ENCODE assay signal across 8 cellular contexts in genomic region chr17:37643829-37644228, GRCh38. TPM values are rescaled to one million over a fixed set of nuclear protein-coding genes. Genes with fewer than 3 reads are reported as not detected.
DNase-seq lines count a peak whose midpoint lies in the region; ATAC-seq, FAIRE-seq and TF ChIP-seq lines count a peak whose summit lies in the region.

No MANE protein-coding gene starts in this region.

- peaks cover 19% of the 10 kb centered on the region for H3K79me2 ChIP-seq in GM12878 (ENCODE audit: control insufficient read depth, insufficient read depth, low read length)

- no peak for FAIRE-seq in GM12878 (lab: Jason Lieb, UNC)

- intact Hi-C loops in left ventricle myocardium superior (cut with micrococcal nuclease), result no loop called here
- intact Hi-C loops in GM12878 (cut with micrococcal nuclease; ENCODE audit: unreplicated experiment), result loop anchor here (10.0 kb wide), 1 partner anchor 51 kb away; no protein-coding TSS in a partner anchor
- intact Hi-C loops in vagina (cut with DNase I), result no loop called here

- CTCF ChIA-PET in GM12878 (lab: Yijun Ruan, JAX), result interaction anchor here (0.7 to 4.8 kb wide), 8 partner anchors 107 to 172 kb away, joined by 3 to 17 read pairs (median 4); no protein-coding TSS in a partner anchor

- H4K20me1 ChIP-seq in GM12878 (ENCODE audit: control insufficient read depth, insufficient read depth), result no peaks in the 10 kb centered on the region

- no peaks in the 10 kb centered on the region for H3K9me3 ChIP-seq in cardiac muscle cell (ENCODE audit: low read depth)
- H3K9me3 ChIP-seq in GM12878 (replicated peaks; ENCODE audit: control insufficient read depth, insufficient read depth, low read length), result no peaks in the 10 kb centered on the region
- H3K9me3 ChIP-seq in vagina, result no peaks in the 10 kb centered on the region

- peaks cover 6% of the 10 kb centered on the region for H3K36me3 ChIP-seq in cardiac muscle cell
- peaks cover 0 to 5% of the 10 kb centered on the region in 2 experiments; a peak in 1 of 4 replicates for H3K36me3 ChIP-seq in GM12878 (ENCODE audit: control insufficient read depth in 2 of 2, insufficient read depth in 2 of 2, low read length in 1 of 2)
- peaks cover 0 to 6% of the 10 kb centered on the region in 2 donors for H3K36me3 ChIP-seq in vagina

- DNase-seq in cardiac muscle cell (ENCODE audit: low read depth in 1 of 2, low spot score in 1 of 2), result peak; percentile 12 to 27
- no peak for DNase-seq in left ventricle myocardium superior
- DNase-seq in GM12878 (ENCODE audit: low read depth, low spot score), result no peak
- DNase-seq in medulla oblongata (ENCODE audit: extremely low spot score), result peak; percentile 7
- DNase-seq in vagina (ENCODE audit: extremely low spot score in 2 of 2), result no peak
- DNase-seq in NCI-H2081 treated with DMSO at 0.1 percent for 48 hours (lab: John Stamatoyannopoulos, UW), result no peak
- no peak for DNase-seq in HK-2 (ENCODE audit: unreplicated experiment)
- no peak for DNase-seq in NCI-H446 (lab: John Stamatoyannopoulos, UW)

- no peak for TF ChIP-seq EP300 in GM12878 (IDR thresholded peaks at IDR 0.05; ENCODE audit: borderline replicate concordance in 1 of 2, control insufficient read depth in 1 of 2, low read depth in 2 of 2, low read length in 2 of 2)

- TF ChIP-seq POLR2A in GM12878 (IDR thresholded peaks at IDR 0.05; ENCODE audit: low read depth, low read length) (no peak), vagina (IDR thresholded peaks at IDR 0.05) (no peak)

- WGBS in GM12878 (ENCODE audit: insufficient coverage, insufficient replicate concordance, low lambda C conversion rate, missing lambda C conversion rate), result 84% methylated on average over 3 of the region's 3 CpGs

- TF ChIP-seq CTCF in cardiac muscle cell (IDR thresholded peaks at IDR 0.05; ENCODE audit: low read depth, low read length) (no peak), GM12878 (IDR thresholded peaks at IDR 0.05 in 2 of 3, conservative IDR thresholded peaks at IDR 0.05 in 1 of 3; ENCODE audit: control insufficient read depth in 2 of 3, extremely low read depth in 1 of 3, insufficient read depth in 1 of 3, low read depth in 3 of 3, low read length in 3 of 3) (no peak), vagina (IDR thresholded peaks at IDR 0.05) (no peak)

- H3K4me1 ChIP-seq in cardiac muscle cell (ENCODE audit: low read depth) (peaks cover 5% of the 10 kb centered on the region), GM12878 (ENCODE audit: control insufficient read depth, insufficient read depth, low read length) (no peaks in the 10 kb centered on the region), vagina (peaks cover 26% of the 10 kb centered on the region)

- ATAC-seq in left ventricle myocardium superior (no peak), GM12878 (no peak)

- SMC1A ChIA-PET in GM12878 (lab: Charles Lee; ENCODE audit: uncharacterized antibody, unreplicated experiment), result interaction anchor here (0.7 to 1.2 kb wide), 3 partner anchors 16 to 200 kb away, joined by 3 read pairs; no protein-coding TSS in a partner anchor

- H3K4me3 ChIP-seq in cardiac muscle cell, result peak overlapping the region; percentile 95
- H3K4me3 ChIP-seq in GM12878, result peak overlapping the region; percentile 80
- H3K4me3 ChIP-seq in vagina, result peak overlapping the region; percentile 91 to 96

- peak overlapping the region; percentile 84 for H2AFZ ChIP-seq in GM12878 (ENCODE audit: control insufficient read depth, low read depth, low read length)

- no peak for TF ChIP-seq RAD21 in GM12878 (IDR thresholded peaks at IDR 0.05; ENCODE audit: insufficient read depth, low read depth, low read length)

- in situ Hi-C loops in GM12878 (cut with MboI), result no loop called here

- BruUV-seq in GM12878 (replicated peaks; lab: Mats Ljungman, UMichigan), result no TSS peak

- peak overlapping the region; percentile 69 for H3K4me2 ChIP-seq in GM12878 (ENCODE audit: control insufficient read depth, insufficient read depth)

- RAD21 ChIA-PET in GM12878 (lab: Charles Lee; ENCODE audit: unreplicated experiment), result interaction anchor here (1.4 kb wide), 1 partner anchor 35 kb away, joined by 4 read pairs; the partner anchor contains the start of gene SYNRG

- H3K27ac ChIP-seq in cardiac muscle cell (no peak overlapping the region), GM12878 (ENCODE audit: control insufficient read depth, insufficient read depth) (no peak overlapping the region), vagina (peak overlapping the region; percentile 86)

- H3K27me3 ChIP-seq in cardiac muscle cell (peaks cover 39% of the 10 kb centered on the region), GM12878 (replicated peaks in 1 of 2; ENCODE audit: control insufficient read depth in 2 of 2, insufficient read depth in 2 of 2, low read length in 1 of 2) (no peaks in the 10 kb centered on the region; a peak in 1 of 4 replicates), vagina (no peaks in the 10 kb centered on the region)

- H3K9ac ChIP-seq in GM12878 (ENCODE audit: control insufficient read depth, insufficient read depth, low read length), result no peak overlapping the region

- POLR2A ChIA-PET in GM12878 (lab: Charles Lee), result interaction anchor here (0.7 kb wide), 1 partner anchor 208 kb away, joined by 3 read pairs; no protein-coding TSS in a partner anchor

TF ChIP-seq in GM12878, 131 proteins besides CTCF, POLR2A, EP300 and RAD21 (continues in another document):
- peak; percentile 33; the same call in 1 of the 2 replicates for TF ChIP-seq ZBTB40 (IDR thresholded peaks at IDR 0.05; ENCODE audit: borderline replicate concordance)

RNA-seq across cellular contexts. Expression of gene DDX52, which starts 0.6 kb away (rescaled TPM):
- total RNA-seq in cardiac muscle cell (12.2 and 12.4 TPM in 2 replicates), left ventricle myocardium superior (14.6 TPM), GM12878 (2014; rRNA removed) (24.8 and 30.5 TPM in 2 replicates), GM12878 (2014; rRNA removed; fragmentation: Illumina TruSeq; extraction: Trizol) (29.2 and 29.9 TPM in 2 replicates), GM12878 (2021) (23.5 and 27.8 TPM in 2 replicates), vagina (20.1 TPM)
- polyA plus RNA-seq in cardiac muscle cell (22.4 and 35.1 TPM in 2 replicates), GM12878 (2011; rRNA removed) (15.1 and 20.4 TPM in 2 replicates), GM12878 (2014; fragmentation: Illumina TruSeq; extraction: Trizol) (31.6 and 39.0 TPM in 2 replicates), GM12878 (2014; fragmentation: Nextera tagmentation; extraction: Ambion mirVana) (10 to 100 TPM; 18.7 to 18.8 TPM), GM12878 (2014; rRNA removed) (12.9 and 14.8 TPM in 2 replicates), GM12878 (2016; fragmentation: Nextera tagmentation; extraction: Ambion mirVana) (10 to 100 TPM; 47.8 to 49.7 TPM)
- total RNA-seq in GM12878 (2013; cell fraction: nucleolus; rRNA removed), result 64.1 and 64.7 TPM in 2 replicates
- 5.5 TPM for polyA plus RNA-seq in GM12878 (2011; ENCODE audit: low read depth)
- 11.1 and 11.5 TPM in 2 replicates for polyA plus RNA-seq in GM12878 (2011; cell fraction: cytosol; rRNA removed)
- polyA plus RNA-seq in GM12878 (2011; cell fraction: nucleus; rRNA removed), result 26.6 and 31.9 TPM in 2 replicates
- 8.1 and 11.1 TPM in 2 replicates for polyA plus RNA-seq in GM12878 (2012)
- polyA minus RNA-seq in GM12878 (2011; rRNA and poly(A)+ RNA removed), result 15.9 and 17.1 TPM in 2 replicates
- 5.9 and 10.7 TPM in 2 replicates for polyA minus RNA-seq in GM12878 (2011; cell fraction: cytosol; rRNA and poly(A)+ RNA removed)
- 15.1 and 25.4 TPM in 2 replicates for polyA minus RNA-seq in GM12878 (2011; cell fraction: nucleus; rRNA and poly(A)+ RNA removed)

RNA-seq across cellular contexts. Expression of gene SYNRG, which starts 34.6 kb away (rescaled TPM):
- total RNA-seq in cardiac muscle cell (9.5 and 13.7 TPM in 2 replicates), left ventricle myocardium superior (36.2 TPM), GM12878 (2014; rRNA removed) (14.4 and 15.4 TPM in 2 replicates), GM12878 (2014; rRNA removed; fragmentation: Illumina TruSeq; extraction: Trizol) (25.2 and 25.8 TPM in 2 replicates), GM12878 (2021) (32.5 and 40.4 TPM in 2 replicates), vagina (42.2 TPM)
- polyA plus RNA-seq in cardiac muscle cell (26.1 and 31.9 TPM in 2 replicates), GM12878 (2011; rRNA removed) (23.6 and 28.2 TPM in 2 replicates), GM12878 (2014; fragmentation: Illumina TruSeq; extraction: Trizol) (27.2 and 29.7 TPM in 2 replicates), GM12878 (2014; fragmentation: Nextera tagmentation; extraction: Ambion mirVana) (1 to 10 TPM; 5.2 to 5.8 TPM), GM12878 (2014; rRNA removed) (19.3 and 21.8 TPM in 2 replicates), GM12878 (2016; fragmentation: Nextera tagmentation; extraction: Ambion mirVana) (10 to 100 TPM; 30.7 to 36.7 TPM)
- total RNA-seq in GM12878 (2013; cell fraction: nucleolus; rRNA removed), result 103 and 104 TPM in 2 replicates
- 15.5 TPM for polyA plus RNA-seq in GM12878 (2011; ENCODE audit: low read depth)
- polyA plus RNA-seq in GM12878 (2011; cell fraction: cytosol; rRNA removed), result 20.1 and 22.4 TPM in 2 replicates
- polyA plus RNA-seq in GM12878 (2011; cell fraction: nucleus; rRNA removed), result 34.9 and 35.8 TPM in 2 replicates
- polyA plus RNA-seq in GM12878 (2012), result 17.1 and 21.9 TPM in 2 replicates
- 50.2 and 52.1 TPM in 2 replicates for polyA minus RNA-seq in GM12878 (2011; rRNA and poly(A)+ RNA removed)
- polyA minus RNA-seq in GM12878 (2011; cell fraction: cytosol; rRNA and poly(A)+ RNA removed), result 13.5 and 24.8 TPM in 2 replicates
- 26.7 and 43.8 TPM in 2 replicates for polyA minus RNA-seq in GM12878 (2011; cell fraction: nucleus; rRNA and poly(A)+ RNA removed)

Comparison
In these comparisons a context has a peak if more than half of its experiments do, and no peak if none do; other contexts are left out.
1. DNase-seq: peak in cardiac muscle cell (2 of 2) and medulla oblongata (single experiment); none in left ventricle myocardium superior (single experiment), GM12878 (single experiment), vagina (0 of 2), NCI-H2081 treated with DMSO at 0.1 percent for 48 hours (single experiment), HK-2 (single experiment) and NCI-H446 (0 of 2).
2. Peak in every context shown above with its lines, with median percentiles within 50 percentile points of each other: H3K4me3 ChIP-seq.